In genomic region chr9:5437254-5438216, GRCh38 we compare ENCODE assay signal across 1 cellular context.
A peak's percentile ranks its signal among the peaks of the same experiment; 100 is the strongest.
TF ChIP-seq lines count a peak whose summit lies in the region.

A gene with protein sequence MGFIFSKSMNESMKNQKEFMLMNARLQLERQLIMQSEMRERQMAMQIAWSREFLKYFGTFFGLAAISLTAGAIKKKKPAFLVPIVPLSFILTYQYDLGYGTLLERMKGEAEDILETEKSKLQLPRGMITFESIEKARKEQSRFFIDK (minus strand): TSS chr9:5437925. CDS start chr9:5431977, 5,948 bp downstream.

TF ChIP-seq in HepG2, 621 proteins besides CTCF, POLR2A, EP300 and RAD21 (continued from another document):
- TF ChIP-seq ZNF709 (CRISPR knock-in tag; IDR thresholded peaks at IDR 0.05) (0 out of 2 replicates have a peak, but pooled peaks have one; percentile 56), KLF9 (CRISPR knock-in tag; IDR thresholded peaks at IDR 0.05; ENCODE audit: low read depth) (no peak), KDM2A (CRISPR knock-in tag; IDR thresholded peaks at IDR 0.05; ENCODE audit: borderline replicate concordance, low read depth) (peak; percentile 94), MEIS1 (CRISPR knock-in tag; IDR thresholded peaks at IDR 0.05; ENCODE audit: borderline replicate concordance) (peak; percentile 70), ETV5 (CRISPR knock-in tag; IDR thresholded peaks at IDR 0.05; ENCODE audit: borderline replicate concordance) (peak; percentile 66; the same call in 1 of the 2 replicates)
